ENCODE assay signal across 8 cellular contexts in the genomic region with DNA sequence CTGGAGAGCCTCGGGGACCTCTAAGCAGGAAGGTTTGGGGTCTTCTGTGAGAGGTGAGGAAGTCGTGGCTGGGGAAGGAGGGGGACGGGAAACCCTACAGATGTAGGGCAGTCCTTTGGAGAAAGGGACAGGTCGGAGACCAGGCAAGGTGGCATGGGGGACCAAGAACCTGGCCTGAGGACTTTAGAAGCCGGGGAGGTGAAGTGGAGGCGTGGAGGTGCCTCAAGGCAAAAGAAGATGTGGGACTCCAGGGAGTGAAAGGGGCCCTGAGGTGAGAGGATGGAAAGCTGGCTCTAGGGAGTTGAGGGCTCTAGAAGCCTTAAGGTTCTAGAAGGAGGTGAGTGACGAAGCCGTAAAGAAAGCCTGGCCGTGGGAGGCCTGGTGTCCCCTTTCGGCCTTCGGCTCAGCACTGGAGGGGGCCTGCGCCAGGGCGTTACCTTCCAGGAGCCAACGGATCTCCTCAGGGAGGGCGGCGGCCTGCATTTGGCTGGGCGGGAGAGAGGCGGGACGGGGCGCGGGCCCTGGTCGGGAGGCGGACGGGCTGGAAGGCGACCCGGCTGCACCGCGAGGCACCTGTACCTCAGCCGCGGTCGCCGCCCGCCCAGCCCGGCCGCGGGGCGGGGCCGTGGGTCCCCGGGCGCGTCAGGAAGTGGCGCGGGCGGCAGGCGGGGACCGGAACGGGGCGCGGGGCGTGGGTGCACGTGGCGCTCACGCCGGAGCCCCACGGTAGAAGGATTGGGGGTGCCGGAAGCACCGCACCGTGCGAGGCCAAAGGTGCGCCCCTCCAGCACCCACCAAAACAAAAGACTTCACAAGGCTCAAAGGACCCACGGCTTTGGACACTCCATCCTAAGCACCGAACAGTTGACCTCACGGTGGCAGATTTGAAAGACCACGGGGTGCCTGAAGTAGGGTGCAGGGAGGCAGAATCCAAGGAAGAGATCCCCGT. TPM values are rescaled to one million over a fixed set of nuclear protein-coding genes. Genes with fewer than 3 reads are reported as not detected.
DNase-seq lines count a peak whose midpoint lies in the region; ATAC-seq, FAIRE-seq and TF ChIP-seq lines count a peak whose summit lies in the region.

A gene (minus strand): TSS at position 577 of the 949 bp plus-strand sequence.

- H3K79me2 ChIP-seq in parathyroid adenoma: no peaks in the 10 kb centered on the region

- BruUV-seq in A673 (replicated peaks; lab: Mats Ljungman, UMichigan): no TSS peak

- H3K9me3 ChIP-seq in A549 (no peaks in the 10 kb centered on the region), breast epithelium (no peaks in the 10 kb centered on the region), parathyroid adenoma (ENCODE audit: control insufficient read depth, low read length) (no peaks in the 10 kb centered on the region), A673 (ENCODE audit: low read depth, low read length, poor library complexity, severe bottlenecking) (no peaks in the 10 kb centered on the region)

- H3K4me3 ChIP-seq in A549: peak within 1 kb of the TSS; percentile 32
- peak within 1 kb of the TSS in 2 of 3 donors; percentile 44 to 63 for H3K4me3 ChIP-seq in breast epithelium
- H3K4me3 ChIP-seq in parathyroid adenoma (ENCODE audit: low read depth, low read length): peak within 1 kb of the TSS; percentile 49
- H3K4me3 ChIP-seq in A673 (ENCODE audit: low read depth, low read length, poor library complexity, severe bottlenecking): no peak within 1 kb of the TSS

- DNase-seq in A549 (ENCODE audit: low read depth in 1 of 2, low spot score in 1 of 2): no peak
- peak; percentile 48 to 84 (median 59) for DNase-seq in T-helper 2 cell
- DNase-seq in breast epithelium (ENCODE audit: low spot score in 2 of 2): peak in 1 of 2 donors; percentile 61
- DNase-seq in amygdala (lab: John Stamatoyannopoulos, UW): no peak
- DNase-seq in A673 (ENCODE audit: low spot score): no peak

- no peak for TF ChIP-seq CTCF in A549 (IDR thresholded peaks at IDR 0.05)
- no peak for TF ChIP-seq CTCF in breast epithelium (IDR thresholded peaks at IDR 0.05)
- TF ChIP-seq CTCF in parathyroid adenoma (IDR thresholded peaks at IDR 0.05): no peak
- no peak for TF ChIP-seq CTCF in A673 (conservative IDR thresholded peaks at IDR 0.05; ENCODE audit: low read depth, low read length)

- CTCF ChIA-PET in A549 (lab: Yijun Ruan, JAX): no interaction called here
- CTCF ChIA-PET in A673 (lab: Charles Lee): no interaction called here

- H3K36me3 ChIP-seq in breast epithelium (no peaks in the 10 kb centered on the region), parathyroid adenoma (ENCODE audit: control insufficient read depth, insufficient read depth, low read length) (no peaks in the 10 kb centered on the region), A673 (ENCODE audit: insufficient read depth, low read length, poor library complexity, severe bottlenecking) (no peaks in the 10 kb centered on the region)

- POLR2A ChIA-PET in A549 (lab: Yijun Ruan, JAX): no interaction called here
- POLR2A ChIA-PET in A673 (lab: Charles Lee; ENCODE audit: low non-redundant PET): no interaction called here

- WGBS in A549 (ENCODE audit: missing lambda C conversion rate): 68% methylated on average over 42 of the region's 65 CpGs

- no peak for FAIRE-seq in A549 (lab: Jason Lieb, UNC)

- intact Hi-C loops in breast epithelium (cut with DNase I; ENCODE audit: low total_unique reads) (no loop called here), A673 (cut with micrococcal nuclease; ENCODE audit: unreplicated experiment) (no loop called here)

- H3K4me1 ChIP-seq in A549 (no peaks in the 10 kb centered on the region), breast epithelium (no peaks in the 10 kb centered on the region), parathyroid adenoma (no peaks in the 10 kb centered on the region), A673 (ENCODE audit: insufficient read depth, low read length, poor library complexity, severe bottlenecking) (no peaks in the 10 kb centered on the region)

- H3K27ac ChIP-seq in A549 (0 out of 6 replicates have a peak within 1 kb of the TSS, but pooled peaks of 1 of the 2 experiments have one; percentile 28), breast epithelium (peak within 1 kb of the TSS; percentile 26 to 29), parathyroid adenoma (no peak within 1 kb of the TSS), A673 (ENCODE audit: low read depth, low read length, poor library complexity, severe bottlenecking) (no peak within 1 kb of the TSS)

- TF ChIP-seq POLR2A in A549 (IDR thresholded peaks at IDR 0.05; ENCODE audit: low read length) (no peak), breast epithelium (IDR thresholded peaks at IDR 0.05) (no peak)

- TF ChIP-seq EP300 in A549 (IDR thresholded peaks at IDR 0.05): no peak

- no peak for TF ChIP-seq RAD21 in A549 (conservative IDR thresholded peaks at IDR 0.05 in 1 of 2, IDR thresholded peaks at IDR 0.05 in 1 of 2)

- H3K4me2 ChIP-seq in A549 (peak within 1 kb of the TSS; percentile 70), parathyroid adenoma (ENCODE audit: low read length) (peak within 1 kb of the TSS; percentile 59)

- ATAC-seq in A549: peak; percentile 9 to 27; a peak in 3 of 6 replicates
- ATAC-seq in GM21423 (IDR thresholded peaks at IDR 0.05; ENCODE audit: unreplicated experiment): peak; percentile 58
- no peak for ATAC-seq in GM18519 (IDR thresholded peaks at IDR 0.05; ENCODE audit: low FRiP score, unreplicated experiment)

- H3K27me3 ChIP-seq in breast epithelium (peaks cover 2 to 60% of the 10 kb centered on the region in 2 donors), parathyroid adenoma (ENCODE audit: control insufficient read depth, insufficient read depth, low read length) (no peaks in the 10 kb centered on the region), A673 (replicated peaks; ENCODE audit: insufficient read depth, low read depth, low read length, poor library complexity) (no peaks in the 10 kb centered on the region)

- no peak within 1 kb of the TSS for H3K9ac ChIP-seq in parathyroid adenoma

- peak within 1 kb of the TSS; percentile 70 for H2AFZ ChIP-seq in parathyroid adenoma

TF ChIP-seq in A549, 52 proteins besides CTCF, POLR2A, EP300 and RAD21:
- no peak for TF ChIP-seq MYC (IDR thresholded peaks at IDR 0.05; ENCODE audit: borderline replicate concordance, low read length)
- no peak for TF ChIP-seq HOXA7 (CRISPR knock-in tag; IDR thresholded peaks at IDR 0.05)
- TF ChIP-seq, protein P1, sequence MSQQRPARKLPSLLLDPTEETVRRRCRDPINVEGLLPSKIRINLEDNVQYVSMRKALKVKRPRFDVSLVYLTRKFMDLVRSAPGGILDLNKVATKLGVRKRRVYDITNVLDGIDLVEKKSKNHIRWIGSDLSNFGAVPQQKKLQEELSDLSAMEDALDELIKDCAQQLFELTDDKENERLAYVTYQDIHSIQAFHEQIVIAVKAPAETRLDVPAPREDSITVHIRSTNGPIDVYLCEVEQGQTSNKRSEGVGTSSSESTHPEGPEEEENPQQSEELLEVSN (IDR thresholded peaks at IDR 0.05; ENCODE audit: borderline replicate concordance, low read depth): 0 out of 2 replicates have a peak, but pooled peaks have one; percentile 36

RNA-seq across cellular contexts. Expression of the gene that starts here (rescaled TPM):
- polyA plus RNA-seq in A549 (2011; rRNA removed) (0.77 and 0.78 TPM in 2 replicates), A549 (2017; fragmentation: RNase III; extraction: RNeasy Plus Mini Kit Qiagen cat#74134 plus additional on column Dnase treatment) (0.08 to 0.16 TPM (median 0.14 TPM) in 3 replicates)
- polyA plus RNA-seq in A549 (2012; cell fraction: cytosol; rRNA removed): 0.10 and 0.17 TPM in 2 replicates
- not detected in 2 replicates for polyA plus RNA-seq in A549 (2012; cell fraction: nucleus; rRNA removed)
- not detected in 2 replicates for polyA minus RNA-seq in A549 (2011; rRNA and poly(A)+ RNA removed)
- total RNA-seq in breast epithelium (1 to 10 TPM; 1.1 to 7.5 (median 5.9) TPM), A673 (2021) (not detected in 2 replicates)

Comparison
In these comparisons a context has a peak if more than half of its experiments do, and no peak if none do; other contexts are left out.
1. Peak in ATAC-seq, H3K4me3 ChIP-seq and H3K4me2 ChIP-seq in A549; RNA of the gene not detected or under 1 TPM.
2. DNase-seq: peak in T-helper 2 cell (5 of 5); none in A549 (0 of 2), amygdala (0 of 56) and A673 (single experiment).
3. H3K27ac ChIP-seq: peak in breast epithelium (2 of 2); none in parathyroid adenoma (single experiment) and A673 (single experiment).